In the genomic region with DNA sequence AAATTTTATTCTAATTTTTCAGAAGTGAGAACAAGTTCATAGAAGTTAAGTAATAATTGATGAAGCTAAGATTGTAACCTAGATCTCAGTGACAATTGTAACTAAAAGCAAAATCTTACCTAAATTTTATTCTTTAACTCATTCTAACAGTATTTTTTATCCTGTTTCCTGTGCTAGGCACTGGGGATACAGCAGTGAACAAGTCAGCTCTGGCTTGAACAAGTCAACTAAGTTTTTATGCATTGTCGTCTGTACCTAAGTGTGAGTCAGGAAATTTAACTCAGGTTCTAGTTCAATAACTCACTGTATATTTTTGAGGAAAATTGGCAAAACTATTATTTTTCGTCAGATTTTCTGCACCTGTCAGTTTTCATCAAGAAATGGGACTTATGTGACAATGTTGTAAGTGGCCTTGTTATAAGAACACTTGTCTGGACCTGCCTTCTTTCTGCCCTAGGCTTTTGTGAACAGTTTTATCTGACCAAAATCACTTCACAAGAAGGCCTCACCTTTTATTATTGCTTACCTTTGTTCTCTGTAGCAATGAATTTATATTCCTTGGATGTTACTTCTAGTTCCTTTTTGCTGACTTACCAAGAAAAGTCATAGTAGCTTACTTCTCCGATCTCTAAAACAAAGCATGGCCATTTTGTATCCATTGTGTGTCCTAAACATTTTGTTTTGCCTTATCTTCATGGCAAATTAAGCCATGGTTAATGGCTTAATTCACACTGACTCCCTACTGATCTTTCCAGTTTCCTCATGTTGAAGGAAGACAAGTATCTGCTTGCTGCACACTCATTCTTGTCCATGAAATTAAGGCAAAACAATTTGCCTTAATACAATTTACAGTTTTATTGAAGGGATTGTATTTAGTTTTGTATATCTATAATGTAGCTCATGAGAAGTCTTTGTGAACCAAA, we compare ENCODE assay signal across 1 cellular context.
TF ChIP-seq lines count a peak whose summit lies in the region.

No MANE protein-coding gene starts in this region.

TF ChIP-seq in SK-N-SH, 30 proteins besides CTCF, POLR2A, EP300 and RAD21:
- TF ChIP-seq ELF1 (IDR thresholded peaks at IDR 0.05): no peak
- no peak for TF ChIP-seq NFIC (IDR thresholded peaks at IDR 0.05; ENCODE audit: borderline replicate concordance)
- TF ChIP-seq TCF12 (IDR thresholded peaks at IDR 0.05): no peak
- TF ChIP-seq TAF1 (IDR thresholded peaks at IDR 0.05; ENCODE audit: borderline replicate concordance, low read depth, low read length): no peak
- TF ChIP-seq NRF1 (IDR thresholded peaks at IDR 0.05; ENCODE audit: low read depth, low read length): no peak
- no peak for TF ChIP-seq SIN3A (IDR thresholded peaks at IDR 0.05; ENCODE audit: borderline replicate concordance, low read depth, low read length)
- TF ChIP-seq TEAD4 (IDR thresholded peaks at IDR 0.05; ENCODE audit: borderline replicate concordance, insufficient read depth): no peak
TF ChIP-seq in SK-N-SH: peak in this region for 0.
